In the genomic region with DNA sequence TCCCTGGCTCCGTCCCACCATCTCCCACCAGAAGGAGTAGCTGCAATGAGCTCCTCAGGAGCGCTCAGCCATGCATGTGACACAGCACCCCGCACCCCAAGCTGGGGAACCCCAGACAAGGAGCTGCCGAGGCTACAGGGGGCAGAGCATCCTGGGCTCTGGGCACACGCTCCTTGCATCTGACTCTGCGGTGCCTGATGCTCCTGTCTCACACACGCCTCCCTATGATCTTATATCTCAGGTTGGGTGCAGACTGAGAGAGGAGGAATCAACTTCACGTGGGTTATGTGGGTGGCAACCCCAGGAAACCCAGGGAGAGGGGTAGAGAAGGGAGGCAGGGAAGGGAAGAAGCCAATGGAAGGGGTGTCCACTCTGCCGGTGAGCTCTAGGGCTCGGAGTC, we compare ENCODE assay signal across 15 cellular contexts.
DNase-seq lines count a peak whose midpoint lies in the region; ATAC-seq and TF ChIP-seq lines count a peak whose summit lies in the region.
"Had no signal": no experiment of that assay in that cellular context is flagged by ENCODE, and none has a peak within 500 bp of the region (broad histone marks: within the 10 kb centered on the region; RNA-seq: fewer than 3 reads in every experiment).

No MANE protein-coding gene starts in this region.

- no peaks in the 10 kb centered on the region for H3K9me2 ChIP-seq in Karpas-422 (replicated peaks; ENCODE audit: insufficient read depth, low read length)

- H3K9ac ChIP-seq in Karpas-422 (ENCODE audit: low read length) = no peak overlapping the region

- H3K27ac ChIP-seq in RWPE2 (ENCODE audit: poor library complexity, severe bottlenecking) = peak overlapping the region; percentile 16
- H3K27ac ChIP-seq in esophagus squamous epithelium = peak overlapping the region in 3 of 4 donors; percentile 21 to 52 (median 48)
- no peak overlapping the region for H3K27ac ChIP-seq in osteoblast (ENCODE audit: low read depth, low read length)
- no peak overlapping the region for H3K27ac ChIP-seq in Karpas-422 (ENCODE audit: low read length)
- H3K27ac ChIP-seq: SK-N-MC had no signal

- no peak overlapping the region for H3K4me3 Mint-ChIP-seq in Caco-2 (ENCODE audit: unreplicated experiment)
- H3K4me3 Mint-ChIP-seq: CD4-positive, alpha-beta T cell had no signal

- BruUV-seq in Caco-2 (replicated peaks; lab: Mats Ljungman, UMichigan) = no TSS peak

- peaks cover 22% of the 10 kb centered on the region for H3K4me1 ChIP-seq in Caco-2
- H3K4me1 ChIP-seq in RWPE2 (ENCODE audit: insufficient read depth, poor library complexity, severe bottlenecking) = peaks cover 33% of the 10 kb centered on the region
- peaks cover 12 to 72% (median 31%) of the 10 kb centered on the region in 3 donors for H3K4me1 ChIP-seq in esophagus squamous epithelium
- peaks cover 22% of the 10 kb centered on the region for H3K4me1 ChIP-seq in osteoblast (ENCODE audit: insufficient read depth, low read length)
- peaks cover 37% of the 10 kb centered on the region for H3K4me1 ChIP-seq in Karpas-422 (ENCODE audit: low read length)

- H3K36me3 ChIP-seq in Caco-2 (ENCODE audit: control insufficient read depth, insufficient read depth, low read length) = no peaks in the 10 kb centered on the region
- H3K36me3 ChIP-seq in RWPE2 (ENCODE audit: low read depth) = no peaks in the 10 kb centered on the region
- peaks cover 0 to under 1% (median 0%) of the 10 kb centered on the region in 3 donors for H3K36me3 ChIP-seq in esophagus squamous epithelium
- no peaks in the 10 kb centered on the region for H3K36me3 ChIP-seq in osteoblast (ENCODE audit: insufficient read depth, low read length)
- H3K36me3 ChIP-seq in Karpas-422 (ENCODE audit: insufficient read depth, low read length) = no peaks in the 10 kb centered on the region

- H3K27me3 ChIP-seq in Caco-2 (replicated peaks; ENCODE audit: control insufficient read depth, insufficient read depth, low read length) (no peaks in the 10 kb centered on the region), RWPE2 (ENCODE audit: insufficient read depth, poor library complexity, severe bottlenecking) (no peaks in the 10 kb centered on the region), esophagus squamous epithelium (no peaks in the 10 kb centered on the region), osteoblast (ENCODE audit: insufficient read depth, low read length) (no peaks in the 10 kb centered on the region), Karpas-422 (ENCODE audit: low read length) (no peaks in the 10 kb centered on the region)

- no peak for DNase-seq in Caco-2
- DNase-seq in RWPE2 (ENCODE audit: low spot score) = no peak
- DNase-seq in esophagus squamous epithelium (lab: John Stamatoyannopoulos, UW) = no peak
- peak; percentile 48 for DNase-seq in osteoblast (ENCODE audit: insufficient read length, low spot score, missing footprints)
- DNase-seq in NCI-H1436 (lab: John Stamatoyannopoulos, UW) = no peak
- no peak for DNase-seq in DMS153 treated with DMSO at 0.1 percent for 48 hours (lab: John Stamatoyannopoulos, UW; ENCODE audit: unreplicated experiment)
- DNase-seq in Karpas-422 = no peak
- DNase-seq: CD4-positive, alpha-beta T cell; DMS79; NCI-H1417 treated with DMSO at 0.1 percent for 48 hours; NCI-H2081 treated with DMSO at 0.1 percent for 48 hours; Right ventricle myocardium superior; T-helper 1 cell had no signal

- no peak overlapping the region for H2AFZ ChIP-seq in osteoblast (ENCODE audit: low read length)
- no peak overlapping the region for H2AFZ ChIP-seq in Karpas-422 (ENCODE audit: low read length)

- H3K4me2 ChIP-seq in osteoblast (ENCODE audit: insufficient read depth, low read length) (no peak overlapping the region), Karpas-422 (ENCODE audit: low read depth, low read length, poor library complexity, severe bottlenecking) (no peak overlapping the region)

- H3K9me3 ChIP-seq in Caco-2 (no peaks in the 10 kb centered on the region), RWPE2 (ENCODE audit: severe bottlenecking) (no peaks in the 10 kb centered on the region), esophagus squamous epithelium (no peaks in the 10 kb centered on the region), osteoblast (ENCODE audit: low read depth, low read length) (no peaks in the 10 kb centered on the region), Karpas-422 (ENCODE audit: low read length) (no peaks in the 10 kb centered on the region)

- H3K27me3 Mint-ChIP-seq in Caco-2 (ENCODE audit: insufficient read depth, unreplicated experiment) = no peaks in the 10 kb centered on the region
- H3K27me3 Mint-ChIP-seq: CD4-positive, alpha-beta T cell had no signal

- no peaks in the 10 kb centered on the region for H3K9me3 Mint-ChIP-seq in Caco-2 (ENCODE audit: unreplicated experiment)
- H3K9me3 Mint-ChIP-seq: CD4-positive, alpha-beta T cell had no signal

- H3K27ac Mint-ChIP-seq in Caco-2 (ENCODE audit: unreplicated experiment) = peak overlapping the region; percentile 38
- H3K27ac Mint-ChIP-seq: CD4-positive, alpha-beta T cell had no signal

- peaks cover 6% of the 10 kb centered on the region for H3K4me1 Mint-ChIP-seq in Caco-2 (ENCODE audit: low read depth, unreplicated experiment)

- TF ChIP-seq CTCF in Caco-2 (IDR thresholded peaks at IDR 0.05; ENCODE audit: insufficient read depth in 1 of 2, low read depth in 1 of 2, low read length in 1 of 2, severe bottlenecking in 1 of 2, unreplicated experiment in 1 of 2) (no peak), RWPE2 (IDR thresholded peaks at IDR 0.05; ENCODE audit: poor library complexity, severe bottlenecking) (no peak), esophagus squamous epithelium (IDR thresholded peaks at IDR 0.05) (no peak), osteoblast (IDR thresholded peaks at IDR 0.05; ENCODE audit: extremely low read depth, low read depth, low read length) (no peak)

- peaks cover 7% of the 10 kb centered on the region for H3K79me2 ChIP-seq in osteoblast (ENCODE audit: insufficient read depth, low read length)
- no peaks in the 10 kb centered on the region for H3K79me2 ChIP-seq in Karpas-422 (ENCODE audit: low read length)

- POLR2A ChIA-PET in Caco-2 (lab: Charles Lee) = no interaction called here

- TF ChIP-seq POLR2A in esophagus squamous epithelium (IDR thresholded peaks at IDR 0.05) = no peak

- intact Hi-C loops in Caco-2 (cut with micrococcal nuclease; ENCODE audit: unreplicated experiment) (no loop called here), esophagus squamous epithelium (cut with DNase I) (no loop called here)

- H3K4me3 ChIP-seq in Caco-2 (ENCODE audit: low read depth, low read length) (no peak overlapping the region), RWPE2 (ENCODE audit: severe bottlenecking) (no peak overlapping the region), esophagus squamous epithelium (no peak overlapping the region), osteoblast (ENCODE audit: insufficient read depth, low read length) (no peak overlapping the region), Karpas-422 (ENCODE audit: low read length) (no peak overlapping the region)
- H3K4me3 ChIP-seq: SK-N-MC had no signal

- 65 to 69% methylated on average over 3 to 10 of the region's 10 CpGs for WGBS in esophagus squamous epithelium, 2 donors

- H4K20me1 ChIP-seq in osteoblast (ENCODE audit: insufficient read depth, low read length) = peaks cover 18% of the 10 kb centered on the region
- H4K20me1 ChIP-seq in Karpas-422 (ENCODE audit: insufficient read depth, low read depth, low read length) = peaks cover 34% of the 10 kb centered on the region

- ATAC-seq in RWPE2 (ENCODE audit: low read depth) (no peak), GM21447 (IDR thresholded peaks at IDR 0.05; ENCODE audit: unreplicated experiment) (no peak)

- peaks cover 5% of the 10 kb centered on the region for H3K36me3 Mint-ChIP-seq in Caco-2 (ENCODE audit: insufficient read depth, unreplicated experiment)

- CTCF ChIA-PET in Caco-2 (lab: Charles Lee) = no interaction called here

Comparison
In these comparisons a context has a peak if more than half of its experiments do, and no peak if none do; other contexts are left out.
1. H3K27ac ChIP-seq: peak in RWPE2 (single experiment) and esophagus squamous epithelium (3 of 4); none in osteoblast (single experiment) and Karpas-422 (single experiment).